2 cellular contexts compared by ENCODE assay signal in the genomic region with DNA sequence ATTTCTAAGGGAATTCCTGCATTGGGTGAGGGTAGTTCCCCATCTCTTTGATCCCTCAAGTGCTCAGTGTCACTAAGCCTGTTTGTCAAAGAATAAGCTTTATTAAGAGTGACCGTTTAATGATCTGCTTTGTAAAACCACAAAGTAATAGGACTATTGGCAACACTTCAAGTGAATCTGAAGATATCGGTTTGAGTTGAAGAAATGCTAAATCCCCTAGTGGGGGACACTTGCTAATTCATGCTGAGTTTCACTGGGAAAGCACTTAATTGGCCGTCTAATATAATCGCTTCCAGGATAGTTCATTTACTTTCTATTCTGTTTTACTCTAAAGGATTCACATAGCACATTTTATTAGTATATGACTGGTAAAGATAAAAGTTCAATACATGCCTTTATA.
TF ChIP-seq lines count a peak whose summit lies in the region.

No MANE protein-coding gene starts in this region.

TF ChIP-seq in H1, 55 proteins besides CTCF, POLR2A, EP300 and RAD21:
- no peak for TF ChIP-seq SIN3A (conservative IDR thresholded peaks at IDR 0.05 in 1 of 2, IDR thresholded peaks at IDR 0.05 in 1 of 2; ENCODE audit: low read depth in 1 of 2, low read length in 2 of 2)
- TF ChIP-seq GTF2F1 (IDR thresholded peaks at IDR 0.05; ENCODE audit: borderline replicate concordance, low read depth, low read length) = no peak
- TF ChIP-seq SP2 (IDR thresholded peaks at IDR 0.05; ENCODE audit: low read length) = no peak
- no peak for TF ChIP-seq JUN (IDR thresholded peaks at IDR 0.05; ENCODE audit: low read depth, low read length)
- TF ChIP-seq SIRT6 (IDR thresholded peaks at IDR 0.05; ENCODE audit: low read length) = no peak
- no peak for TF ChIP-seq KDM5A (IDR thresholded peaks at IDR 0.05; ENCODE audit: low read length)
- no peak for TF ChIP-seq NRF1 (IDR thresholded peaks at IDR 0.05; ENCODE audit: low read depth, low read length)
- TF ChIP-seq POLR2AphosphoS5 (IDR thresholded peaks at IDR 0.05; ENCODE audit: low read depth, low read length) = no peak
- TF ChIP-seq EZH2 (IDR thresholded peaks at IDR 0.05; ENCODE audit: low read depth, low read length, severe bottlenecking) = no peak
- TF ChIP-seq ZNF274 (IDR thresholded peaks at IDR 0.05; ENCODE audit: borderline replicate concordance, extremely low read depth, low read length) = no peak
- no peak for TF ChIP-seq RXRA (IDR thresholded peaks at IDR 0.05; ENCODE audit: insufficient read depth, low read depth, low read length)

TF ChIP-seq in GM12891, 5 proteins besides CTCF, POLR2A, EP300 and RAD21:
- no peak for TF ChIP-seq SPI1 (IDR thresholded peaks at IDR 0.05; ENCODE audit: low read depth, low read length)
- TF ChIP-seq POU2F2 (IDR thresholded peaks at IDR 0.05; ENCODE audit: low read depth, low read length) = no peak
- TF ChIP-seq POLR2AphosphoS5 (IDR thresholded peaks at IDR 0.05; ENCODE audit: low read depth, low read length) = no peak
- TF ChIP-seq TAF1 (IDR thresholded peaks at IDR 0.05; ENCODE audit: low read depth, low read length) = no peak
- TF ChIP-seq PAX5 (IDR thresholded peaks at IDR 0.05; ENCODE audit: insufficient read depth, low read length, severe bottlenecking) = no peak
TF ChIP-seq in GM12891: peak in this region for 0.
